ENCODE assay signal across 13 cellular contexts in the genomic region with DNA sequence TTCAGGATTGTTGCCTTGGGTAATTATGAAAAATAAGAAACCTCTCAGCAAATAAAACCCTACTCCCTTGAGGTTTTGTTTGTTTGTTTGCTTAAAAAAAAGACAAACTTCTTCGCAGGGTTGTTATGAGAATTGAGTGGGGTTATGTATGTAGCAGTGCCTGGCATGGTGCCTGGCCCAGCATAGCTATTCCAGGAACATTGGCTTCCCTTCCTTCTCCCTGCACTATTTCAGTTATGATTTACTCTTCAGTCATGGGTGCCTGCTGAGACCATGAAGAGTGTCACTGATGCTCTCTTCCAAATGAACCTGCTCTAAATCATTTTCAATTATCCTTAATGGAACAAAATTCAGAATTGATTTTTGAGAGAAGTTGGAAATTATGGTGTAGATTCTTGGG.
A peak's percentile ranks its signal among the peaks of the same experiment; 100 is the strongest.
DNase-seq lines count a peak whose midpoint lies in the region; ATAC-seq, FAIRE-seq and TF ChIP-seq lines count a peak whose summit lies in the region.
"Had no signal": no experiment of that assay in that cellular context is flagged by ENCODE, and none has a peak within 500 bp of the region (broad histone marks: within the 10 kb centered on the region; RNA-seq: fewer than 3 reads in every experiment).

No MANE protein-coding gene starts in this region.

- H3K4me3 Mint-ChIP-seq in CD14-positive monocyte: no peak overlapping the region
- H3K4me3 Mint-ChIP-seq: activated CD8-positive, alpha-beta memory T cell treated with anti-CD3 and anti-CD28 coated beads, Interleukin-2, amount 10 ng/mL, durations not matched to agents 7 days and 5 days; T-cell had no signal

- no peaks in the 10 kb centered on the region for H3K4me1 ChIP-seq in HEK293 (ENCODE audit: control insufficient read depth, insufficient read depth, low read length)
- H3K4me1 ChIP-seq in right cardiac atrium (ENCODE audit: control insufficient read depth, insufficient read depth, low read length): peaks cover 22% of the 10 kb centered on the region
- H3K4me1 ChIP-seq in stomach smooth muscle (ENCODE audit: control insufficient read depth, insufficient read depth, low read length): peaks cover 75% of the 10 kb centered on the region
- H3K4me1 ChIP-seq in mesenchymal stem cell (ENCODE audit: control insufficient read depth, insufficient read depth, low read depth, low read length): peaks cover 15% of the 10 kb centered on the region

- no peak overlapping the region for H3K14ac ChIP-seq in mesenchymal stem cell (ENCODE audit: low read length in 2 of 2)

- DNase-seq in cardiac fibroblast (ENCODE audit: low read depth in 2 of 2): peak; percentile 23 to 64
- DNase-seq in right cardiac atrium: peak; percentile 36 to 87 (median 69)
- DNase-seq in CD14-positive monocyte (ENCODE audit: low spot score): no peak
- no peak for DNase-seq in GM12891 (ENCODE audit: insufficient read length, low spot score)
- no peak for DNase-seq in mesenchymal stem cell
- DNase-seq: activated CD4-positive, CD25-positive, alpha-beta regulatory T cell; activated CD8-positive, alpha-beta memory T cell treated with anti-CD3 and anti-CD28 coated beads, Interleukin-2, amount 10 ng/mL, durations not matched to agents 7 days and 5 days; activated naive CD4-positive, alpha-beta T cell treated with Interleukin-2 at 50 U/mL for 16 hours; RPMI8226; T-cell had no signal

- H3K27me3 ChIP-seq in right cardiac atrium (ENCODE audit: control insufficient read depth, insufficient read depth) (no peaks in the 10 kb centered on the region), stomach smooth muscle (ENCODE audit: control insufficient read depth in 1 of 2, insufficient read depth in 2 of 2, low read length in 2 of 2) (no peaks in the 10 kb centered on the region), mesenchymal stem cell (ENCODE audit: control insufficient read depth in 1 of 2, insufficient read depth in 1 of 2, low read length in 2 of 2) (no peaks in the 10 kb centered on the region)

- no peaks in the 10 kb centered on the region for H3K36me3 Mint-ChIP-seq in CD14-positive monocyte
- H3K36me3 Mint-ChIP-seq: activated CD8-positive, alpha-beta memory T cell treated with anti-CD3 and anti-CD28 coated beads, Interleukin-2, amount 10 ng/mL, durations not matched to agents 7 days and 5 days; T-cell had no signal

- H3K9me3 Mint-ChIP-seq in CD14-positive monocyte: no peaks in the 10 kb centered on the region
- H3K9me3 Mint-ChIP-seq: T-cell had no signal

- no peak overlapping the region for H2BK120ac ChIP-seq in mesenchymal stem cell (ENCODE audit: low read depth, low read length)

- no peak overlapping the region for H4K91ac ChIP-seq in mesenchymal stem cell (ENCODE audit: low read length)

- WGBS in right cardiac atrium: 23% methylated on average over 1 of the region's 1 CpG
- 71% methylated on average over 1 of the region's 1 CpG for WGBS in mesenchymal stem cell

- no peak overlapping the region for H3K4ac ChIP-seq in mesenchymal stem cell (ENCODE audit: low read depth in 1 of 2, low read length in 2 of 2)

- H2AFZ ChIP-seq in mesenchymal stem cell (ENCODE audit: low read depth, low read length): no peak overlapping the region

- H3K36me3 ChIP-seq in HEK293 (ENCODE audit: control insufficient read depth in 2 of 2, insufficient read depth in 1 of 2, low read length in 2 of 2) (no peaks in the 10 kb centered on the region), stomach smooth muscle (ENCODE audit: control insufficient read depth in 2 of 2, insufficient read depth in 2 of 2, low read length in 2 of 2) (no peaks in the 10 kb centered on the region), mesenchymal stem cell (ENCODE audit: control insufficient read depth in 1 of 2, insufficient read depth in 2 of 2, low read depth in 1 of 2, low read length in 2 of 2) (no peaks in the 10 kb centered on the region)

- no peaks in the 10 kb centered on the region for H3K79me1 ChIP-seq in mesenchymal stem cell (replicated peaks; ENCODE audit: low read length, poor library complexity, severe bottlenecking)

- intact Hi-C loops in right cardiac atrium (cut with DNase I): loop anchor here in 1 of 4 donors (10.0 kb wide), 1 partner anchor 251 kb away; no protein-coding TSS in a partner anchor
- intact Hi-C loops in CD14-positive monocyte (cut with micrococcal nuclease): no loop called here

- H3K9ac ChIP-seq in stomach smooth muscle (ENCODE audit: low read length in 2 of 2) (peak overlapping the region in 1 of 2 donors; percentile 34), mesenchymal stem cell (ENCODE audit: low read length) (no peak overlapping the region)

- H3K27ac Mint-ChIP-seq in CD14-positive monocyte: no peak overlapping the region
- H3K27ac Mint-ChIP-seq: activated CD8-positive, alpha-beta memory T cell treated with anti-CD3 and anti-CD28 coated beads, Interleukin-2, amount 10 ng/mL, durations not matched to agents 7 days and 5 days; T-cell had no signal

- POLR2A ChIA-PET in HEK293 (lab: Yijun Ruan, JAX): no interaction called here

- H3K4me3 ChIP-seq in HEK293 (ENCODE audit: low read depth, low read length) (no peak overlapping the region), cardiac fibroblast (replicated peaks in 1 of 2; ENCODE audit: low read depth in 2 of 2, low read length in 2 of 2) (no peak overlapping the region), right cardiac atrium (ENCODE audit: low read length) (no peak overlapping the region), stomach smooth muscle (ENCODE audit: low read length in 2 of 2) (no peak overlapping the region), mesenchymal stem cell (ENCODE audit: insufficient read depth in 1 of 2, low read depth in 1 of 2, low read length in 2 of 2) (no peak overlapping the region)

- no peak for FAIRE-seq in GM12891 (lab: Jason Lieb, UNC)

- TF ChIP-seq POLR2A in GM12891 (IDR thresholded peaks at IDR 0.05; ENCODE audit: low read depth, low read length): no peak

- peaks cover 3 to 10% (median 8%) of the 10 kb centered on the region in 3 donors for H3K27me3 Mint-ChIP-seq in CD14-positive monocyte (ENCODE audit: low read depth in 3 of 3)

- ATAC-seq in right cardiac atrium (peak in 1 of 2 donors; percentile 63), HG03460 (IDR thresholded peaks at IDR 0.05; ENCODE audit: unreplicated experiment) (no peak)
- ATAC-seq: activated CD8-positive, alpha-beta memory T cell treated with anti-CD3 and anti-CD28 coated beads, Interleukin-2, amount 10 ng/mL, durations not matched to agents 7 days and 5 days; T-cell had no signal

- no peak overlapping the region for H3K4me2 ChIP-seq in mesenchymal stem cell (ENCODE audit: low read length, poor library complexity, severe bottlenecking)

- H3K27ac ChIP-seq in HEK293 (ENCODE audit: extremely low read depth, low read depth, low read length) (no peak overlapping the region), right cardiac atrium (ENCODE audit: low read length) (peak overlapping the region; percentile 77), stomach smooth muscle (ENCODE audit: low read length) (peak overlapping the region; percentile 77), mesenchymal stem cell (ENCODE audit: low read length, poor library complexity, severe bottlenecking) (no peak overlapping the region)

- H3K18ac ChIP-seq in mesenchymal stem cell (ENCODE audit: low read depth in 1 of 2, low read length in 2 of 2): no peak overlapping the region

- H3K9me3 ChIP-seq in HEK293 (ENCODE audit: control insufficient read depth, insufficient read depth, low read depth, low read length) (no peaks in the 10 kb centered on the region), right cardiac atrium (ENCODE audit: control insufficient read depth, low read length) (no peaks in the 10 kb centered on the region), stomach smooth muscle (ENCODE audit: control insufficient read depth in 2 of 2, low read length in 2 of 2) (no peaks in the 10 kb centered on the region), mesenchymal stem cell (ENCODE audit: control insufficient read depth, low read length) (no peaks in the 10 kb centered on the region)

- no peak overlapping the region for H2BK12ac ChIP-seq in mesenchymal stem cell (ENCODE audit: low read length in 2 of 2)

- no peak overlapping the region for H3K23ac ChIP-seq in mesenchymal stem cell (ENCODE audit: low read length in 2 of 2)

- H4K8ac ChIP-seq in mesenchymal stem cell (ENCODE audit: low read length): no peak overlapping the region

- CTCF ChIA-PET in HEK293 (lab: Yijun Ruan, JAX): interaction anchor here (0.7 kb wide), 1 partner anchor 298 kb away, joined by 6 read pairs; no protein-coding TSS in a partner anchor

- H2BK15ac ChIP-seq in mesenchymal stem cell (ENCODE audit: low read depth, poor library complexity, severe bottlenecking): no peak overlapping the region

- H3K4me1 Mint-ChIP-seq in CD14-positive monocyte: no peaks in the 10 kb centered on the region
- H3K4me1 Mint-ChIP-seq: activated CD8-positive, alpha-beta memory T cell treated with anti-CD3 and anti-CD28 coated beads, Interleukin-2, amount 10 ng/mL, durations not matched to agents 7 days and 5 days; T-cell had no signal

- no peak overlapping the region for H2BK5ac ChIP-seq in mesenchymal stem cell (ENCODE audit: low read depth, low read length, poor library complexity, severe bottlenecking)

- H2AK5ac ChIP-seq in mesenchymal stem cell (ENCODE audit: low read length, severe bottlenecking): no peak overlapping the region

- TF ChIP-seq CTCF in HEK293 (tag by site-specific recombination; IDR thresholded peaks at IDR 0.05) (no peak), cardiac fibroblast (IDR thresholded peaks at IDR 0.05; ENCODE audit: low read depth, low read length) (no peak), CD14-positive monocyte (IDR thresholded peaks at IDR 0.05) (no peak)

TF ChIP-seq in HEK293, 187 proteins besides CTCF, POLR2A, EP300 and RAD21 (continues in another document):
- TF ChIP-seq ZNF341 (tag by site-specific recombination; IDR thresholded peaks at IDR 0.05; ENCODE audit: low read depth) (peak; percentile 28; the same call in 1 of the 2 replicates), ZNF423 (tag by site-specific recombination; IDR thresholded peaks at IDR 0.05) (no peak)

TF ChIP-seq in GM12891, 5 proteins besides CTCF, POLR2A, EP300 and RAD21:
- TF ChIP-seq PAX5 (IDR thresholded peaks at IDR 0.05; ENCODE audit: insufficient read depth, low read length, severe bottlenecking) (no peak), TAF1 (IDR thresholded peaks at IDR 0.05; ENCODE audit: low read depth, low read length) (no peak), SPI1 (IDR thresholded peaks at IDR 0.05; ENCODE audit: low read depth, low read length) (no peak), POLR2AphosphoS5 (IDR thresholded peaks at IDR 0.05; ENCODE audit: low read depth, low read length) (no peak), POU2F2 (IDR thresholded peaks at IDR 0.05; ENCODE audit: low read depth, low read length) (no peak)

Comparison
In these comparisons a context has a peak if more than half of its experiments do, and no peak if none do; other contexts are left out.
1. H3K27ac ChIP-seq: peak in right cardiac atrium (single experiment) and stomach smooth muscle (single experiment); none in HEK293 (single experiment) and mesenchymal stem cell (single experiment).
2. DNase-seq: peak in cardiac fibroblast (2 of 2) and right cardiac atrium (3 of 3); none in CD14-positive monocyte (single experiment), GM12891 (single experiment) and mesenchymal stem cell (single experiment).